In the genomic region with DNA sequence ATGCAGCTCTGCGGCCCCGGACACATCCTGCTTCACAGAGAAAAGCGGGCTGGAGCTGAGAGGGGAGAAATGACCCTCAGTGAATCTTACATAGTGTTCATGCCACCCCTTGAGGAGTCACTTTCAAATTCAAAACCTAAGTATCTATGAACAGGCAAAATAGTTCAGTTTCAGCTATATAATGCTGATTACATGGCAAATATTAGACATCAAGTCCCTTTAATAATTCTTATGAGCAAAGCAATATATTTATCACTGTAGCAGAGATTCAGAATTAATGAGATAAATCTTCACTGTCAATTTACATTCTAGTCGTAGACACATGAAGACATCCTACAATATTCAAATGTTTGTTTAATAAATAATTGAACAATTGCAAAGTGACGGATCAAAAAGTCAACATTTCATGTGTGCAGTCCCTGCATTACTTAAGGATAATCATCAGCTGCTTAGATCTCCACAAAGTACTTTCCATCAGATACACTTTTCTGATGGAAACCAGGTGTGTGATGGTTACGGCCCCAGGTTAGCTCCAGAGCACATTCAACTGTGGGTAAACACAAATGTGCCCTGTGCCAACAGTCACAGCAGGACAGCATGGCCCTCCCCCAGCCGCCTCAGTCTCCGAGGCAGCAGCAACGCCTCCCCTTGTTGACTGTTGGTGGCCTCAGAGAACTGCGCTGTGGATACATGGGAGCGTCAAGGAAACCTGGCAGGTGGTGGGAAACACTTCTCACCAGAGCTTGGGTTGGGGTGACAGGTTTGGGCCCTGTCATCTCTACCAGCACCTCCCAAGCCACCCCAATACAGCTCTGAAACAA, we compare ENCODE assay signal across 9 cellular contexts.
DNase-seq lines count a peak whose midpoint lies in the region; ATAC-seq lines count a peak whose summit lies in the region.
"Had no signal": no experiment of that assay in that cellular context is flagged by ENCODE, and none has a peak within 500 bp of the region (broad histone marks: within the 10 kb centered on the region; RNA-seq: fewer than 3 reads in every experiment).

No MANE protein-coding gene starts in this region.

- H3K4me1 ChIP-seq in neuron (ENCODE audit: insufficient read depth, low read length), result peaks cover 6% of the 10 kb centered on the region

- no peaks in the 10 kb centered on the region for H3K36me3 ChIP-seq in neuron (ENCODE audit: insufficient read depth, low read length)

- peak overlapping the region; percentile 90 for H3K27ac ChIP-seq in cingulate gyrus (ENCODE audit: low read depth, low read length)

- no peaks in the 10 kb centered on the region for H3K9me3 ChIP-seq in neuron (ENCODE audit: low read length)

- DNase-seq in DMS53 (lab: John Stamatoyannopoulos, UW), result peak; percentile 93
- peak; percentile 85 for DNase-seq in NCI-H1417 treated with DMSO at 0.1 percent for 48 hours (lab: John Stamatoyannopoulos, UW)
- DNase-seq in D341Med (ENCODE audit: low spot score), result no peak
- no peak for DNase-seq in GF-D8 (lab: John Stamatoyannopoulos, UW)
- DNase-seq: foreskin fibroblast had no signal

- ATAC-seq in GM19397 (IDR thresholded peaks at IDR 0.05; ENCODE audit: unreplicated experiment), result no peak
- no peak for ATAC-seq in HG02642 (IDR thresholded peaks at IDR 0.05; ENCODE audit: poor library complexity, unreplicated experiment)

- H3K27me3 ChIP-seq in neuron (ENCODE audit: insufficient read depth, low read length), result peaks cover 53% of the 10 kb centered on the region

- peak overlapping the region; percentile 96 for H2AFZ ChIP-seq in neuron (ENCODE audit: low read depth, low read length)

- peak overlapping the region; percentile 45 for H3K4me3 ChIP-seq in neuron (ENCODE audit: low read length)

Comparison
In these comparisons a context has a peak if more than half of its experiments do, and no peak if none do; other contexts are left out.
1. DNase-seq: peak in DMS53 (single experiment) and NCI-H1417 treated with DMSO at 0.1 percent for 48 hours (single experiment); none in D341Med (single experiment) and GF-D8 (single experiment).